In the genomic region with DNA sequence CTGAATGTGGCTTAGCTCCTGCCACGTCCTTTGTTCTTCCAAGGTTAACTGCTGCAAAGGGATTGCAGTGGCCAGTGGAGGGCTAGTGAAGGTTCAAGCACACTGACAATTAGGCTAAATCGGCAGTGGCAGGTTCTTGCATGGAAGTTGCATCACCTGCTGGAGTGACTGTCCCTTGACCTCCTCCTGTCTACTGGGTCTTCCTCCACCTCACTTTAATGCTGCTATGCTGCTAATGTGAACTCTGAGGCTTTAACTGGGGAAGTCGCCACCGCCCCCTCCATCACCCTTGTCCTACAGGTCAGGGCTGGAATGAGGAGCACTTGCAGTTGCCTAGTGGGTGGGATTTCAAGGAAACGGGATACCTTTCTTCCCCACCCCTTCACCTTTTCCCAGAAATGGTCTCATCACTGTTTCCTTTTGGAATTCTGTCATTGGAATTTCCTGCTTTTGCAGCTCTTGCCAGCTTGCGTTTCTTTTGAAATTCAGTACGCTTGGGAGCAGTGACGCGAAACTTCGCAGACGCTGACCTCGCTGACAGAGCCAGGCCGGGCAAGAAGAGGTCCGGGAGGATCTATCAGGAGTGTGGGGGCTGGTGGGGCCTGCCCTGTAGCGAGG, we compare ENCODE assay signal across 20 cellular contexts.
A peak's percentile ranks its signal among the peaks of the same experiment; 100 is the strongest.
DNase-seq lines count a peak whose midpoint lies in the region; ATAC-seq and TF ChIP-seq lines count a peak whose summit lies in the region.
"Had no signal": no experiment of that assay in that cellular context is flagged by ENCODE, and none has a peak within 500 bp of the region (broad histone marks: within the 10 kb centered on the region; RNA-seq: fewer than 3 reads in every experiment).

No MANE protein-coding gene starts in this region.

- no peaks in the 10 kb centered on the region for H3K9me3 ChIP-seq in mammary epithelial cell (replicated peaks; ENCODE audit: insufficient read depth, low read length)
- no peaks in the 10 kb centered on the region for H3K9me3 ChIP-seq in endodermal cell (ENCODE audit: control insufficient read depth, low read length)
- H3K9me3 ChIP-seq in right lobe of liver, result no peaks in the 10 kb centered on the region
- no peaks in the 10 kb centered on the region for H3K9me3 ChIP-seq in thyroid gland
- H3K9me3 ChIP-seq in Karpas-422 (ENCODE audit: low read length), result no peaks in the 10 kb centered on the region
- H3K9me3 ChIP-seq: gastroesophageal sphincter, SJCRH30, thoracic aorta had no signal

- in situ Hi-C loops in mammary epithelial cell (cut with MboI; ENCODE audit: low sequenced_read_pairs in 2 of 2), result no loop called here

- H3K36me3 Mint-ChIP-seq in MCF 10A (ENCODE audit: insufficient read depth, unreplicated experiment) (no peaks in the 10 kb centered on the region), endodermal cell (ENCODE audit: low read depth) (no peaks in the 10 kb centered on the region)
- H3K36me3 Mint-ChIP-seq: activated naive CD8-positive, alpha-beta T cell had no signal

- TF ChIP-seq CTCF in MCF 10A (IDR thresholded peaks at IDR 0.05; ENCODE audit: unreplicated experiment) (no peak), mammary epithelial cell (conservative IDR thresholded peaks at IDR 0.05 in 1 of 2, IDR thresholded peaks at IDR 0.05 in 1 of 2; ENCODE audit: extremely low read depth in 1 of 2, insufficient read depth in 1 of 2, low read depth in 1 of 2, low read length in 2 of 2) (no peak), endodermal cell (conservative IDR thresholded peaks at IDR 0.05) (no peak), right lobe of liver (IDR thresholded peaks at IDR 0.05) (no peak), thyroid gland (IDR thresholded peaks at IDR 0.05) (no peak)

- H3K4me3 ChIP-seq in mammary epithelial cell (replicated peaks in 1 of 3; ENCODE audit: insufficient read depth in 1 of 3, low read depth in 2 of 3, low read length in 3 of 3) (no peak overlapping the region), endodermal cell (ENCODE audit: low read length) (no peak overlapping the region), right lobe of liver (no peak overlapping the region), thyroid gland (replicated peaks in 1 of 3) (no peak overlapping the region), Karpas-422 (ENCODE audit: low read length) (no peak overlapping the region)
- H3K4me3 ChIP-seq: gastroesophageal sphincter, SJCRH30, thoracic aorta had no signal

- dilution Hi-C loops in mammary epithelial cell (cut with HindIII; ENCODE audit: low sequenced_read_pairs), result loop anchor here (5.0 kb wide), 1 partner anchor 82 kb away; no protein-coding TSS in a partner anchor

- BruUV-seq in MCF 10A (replicated peaks; lab: Mats Ljungman, UMichigan) (no TSS peak), mammary epithelial cell (replicated peaks; lab: Mats Ljungman, UMichigan) (no TSS peak)

- intact Hi-C loops in MCF 10A (cut with micrococcal nuclease), result no loop called here
- intact Hi-C loops in mammary epithelial cell (cut with micrococcal nuclease), result no loop called here
- intact Hi-C loops in right lobe of liver (cut with DNase I), result no loop called here
- intact Hi-C loops in thyroid gland (cut with DNase I), result no loop called here

- POLR2A ChIA-PET in MCF 10A (lab: Yijun Ruan, JAX), result no interaction called here

- peak; percentile 75 for DNase-seq in MCF 10A (ENCODE audit: unreplicated experiment)
- DNase-seq in mammary epithelial cell, result no peak
- peak; percentile 62 for DNase-seq in endodermal cell
- DNase-seq in right lobe of liver, result peak in 1 of 3 donors; percentile 44
- peak; percentile 13 to 25 for DNase-seq in thyroid gland
- no peak for DNase-seq in Karpas-422
- DNase-seq: 8988T; activated CD4-positive, alpha-beta T cell treated with anti-CD3 and anti-CD28 coated beads, Interleukin-2, amount 50 U/mL, for 1 hour; activated T-cell treated with anti-CD3 and anti-CD28 coated beads, Interleukin-2, amount 50 U/mL, for 1 hour; C1 segment of cervical spinal cord; DMS 273 treated with DMSO at 0.1 percent for 48 hours; NCI-H1417; NCI-H226; SJCRH30 had no signal

- H3K9me3 Mint-ChIP-seq in MCF 10A (ENCODE audit: unreplicated experiment), result no peaks in the 10 kb centered on the region
- no peaks in the 10 kb centered on the region for H3K9me3 Mint-ChIP-seq in endodermal cell

- H3K27ac ChIP-seq in mammary epithelial cell (ENCODE audit: insufficient read depth, low read depth, low read length), result no peak overlapping the region
- no peak overlapping the region for H3K27ac ChIP-seq in endodermal cell (ENCODE audit: low read depth, low read length)
- no peak overlapping the region for H3K27ac ChIP-seq in right lobe of liver
- no peak overlapping the region for H3K27ac ChIP-seq in thyroid gland
- H3K27ac ChIP-seq in Karpas-422 (ENCODE audit: low read length), result no peak overlapping the region
- H3K27ac ChIP-seq: gastroesophageal sphincter, KMS-11, SJCRH30, thoracic aorta had no signal

- H3K27ac Mint-ChIP-seq in MCF 10A (ENCODE audit: low read depth, unreplicated experiment) (no peak overlapping the region), endodermal cell (no peak overlapping the region)
- H3K27ac Mint-ChIP-seq: activated naive CD8-positive, alpha-beta T cell had no signal

- H3K36me3 ChIP-seq in mammary epithelial cell (ENCODE audit: insufficient read depth, low read length), result no peaks in the 10 kb centered on the region
- no peaks in the 10 kb centered on the region for H3K36me3 ChIP-seq in endodermal cell (ENCODE audit: control insufficient read depth, insufficient read depth, low read length)
- no peaks in the 10 kb centered on the region for H3K36me3 ChIP-seq in right lobe of liver
- no peaks in the 10 kb centered on the region for H3K36me3 ChIP-seq in thyroid gland
- H3K36me3 ChIP-seq in Karpas-422 (ENCODE audit: insufficient read depth, low read length), result no peaks in the 10 kb centered on the region
- H3K36me3 ChIP-seq: gastroesophageal sphincter, SJCRH30, thoracic aorta had no signal

- H3K27me3 ChIP-seq in mammary epithelial cell (ENCODE audit: insufficient read depth, low read length) (peaks cover 6% of the 10 kb centered on the region), endodermal cell (ENCODE audit: control insufficient read depth, insufficient read depth, low read length, poor library complexity, severe bottlenecking) (no peaks in the 10 kb centered on the region), right lobe of liver (no peaks in the 10 kb centered on the region), thyroid gland (no peaks in the 10 kb centered on the region), Karpas-422 (ENCODE audit: low read length) (no peaks in the 10 kb centered on the region)
- H3K27me3 ChIP-seq: gastroesophageal sphincter had no signal

- 43% methylated on average over 15 of the region's 15 CpGs for WGBS in mammary epithelial cell (ENCODE audit: low coverage, missing lambda C conversion rate)
- WGBS in endodermal cell (ENCODE audit: insufficient coverage in 1 of 2, insufficient read length in 1 of 2), 2 experiments, result 61 to 73% methylated on average over 12 to 15 of the region's 15 CpGs
- 32% methylated on average over 11 of the region's 15 CpGs for WGBS in right lobe of liver (ENCODE audit: insufficient coverage, low coverage, low lambda C conversion rate, missing lambda C conversion rate)
- 55 to 60% methylated on average over 14 to 15 of the region's 15 CpGs for WGBS in thyroid gland, 2 donors

- H4K20me1 ChIP-seq in mammary epithelial cell (ENCODE audit: insufficient read depth, low read length), result no peaks in the 10 kb centered on the region
- no peaks in the 10 kb centered on the region for H4K20me1 ChIP-seq in Karpas-422 (ENCODE audit: insufficient read depth, low read depth, low read length)

- no peak overlapping the region for H3K4me3 Mint-ChIP-seq in MCF 10A (ENCODE audit: unreplicated experiment)
- no peak overlapping the region for H3K4me3 Mint-ChIP-seq in endodermal cell
- H3K4me3 Mint-ChIP-seq: activated naive CD8-positive, alpha-beta T cell had no signal

- CTCF ChIA-PET in MCF 10A (lab: Yijun Ruan, JAX) (interaction anchor here (0.7 kb wide), 1 partner anchor 376 kb away, joined by 3 read pairs; no protein-coding TSS in a partner anchor), mammary epithelial cell (lab: Charles Lee; ENCODE audit: low non-redundant PET) (no interaction called here)

- H3K4me1 ChIP-seq in mammary epithelial cell (ENCODE audit: insufficient read depth, low read length), result no peaks in the 10 kb centered on the region
- no peaks in the 10 kb centered on the region for H3K4me1 ChIP-seq in endodermal cell (ENCODE audit: control insufficient read depth, insufficient read depth, low read length)
- H3K4me1 ChIP-seq in right lobe of liver, result no peaks in the 10 kb centered on the region
- H3K4me1 ChIP-seq in thyroid gland, result peaks cover 7 to 18% of the 10 kb centered on the region in 2 donors
- peaks cover 13% of the 10 kb centered on the region for H3K4me1 ChIP-seq in Karpas-422 (ENCODE audit: low read length)

- H3K79me2 ChIP-seq in mammary epithelial cell (ENCODE audit: insufficient read depth, low read length) (no peaks in the 10 kb centered on the region), Karpas-422 (ENCODE audit: low read length) (no peaks in the 10 kb centered on the region)

- H3K9ac ChIP-seq in mammary epithelial cell (ENCODE audit: insufficient read depth, low read length) (no peak overlapping the region), endodermal cell (ENCODE audit: extremely low read depth, low read length, poor library complexity, severe bottlenecking) (no peak overlapping the region), Karpas-422 (ENCODE audit: low read length) (no peak overlapping the region)
- H3K9ac ChIP-seq: KMS-11 had no signal

- H3K27me3 Mint-ChIP-seq in MCF 10A (ENCODE audit: insufficient read depth, unreplicated experiment), result no peaks in the 10 kb centered on the region
- no peaks in the 10 kb centered on the region for H3K27me3 Mint-ChIP-seq in endodermal cell (ENCODE audit: insufficient read depth)
- H3K27me3 Mint-ChIP-seq: activated naive CD8-positive, alpha-beta T cell had no signal

- no peak overlapping the region for H3K4me2 ChIP-seq in mammary epithelial cell (ENCODE audit: insufficient read depth, low read depth, low read length)
- H3K4me2 ChIP-seq in Karpas-422 (ENCODE audit: low read depth, low read length, poor library complexity, severe bottlenecking), result no peak overlapping the region
- H3K4me2 ChIP-seq: KMS-11 had no signal

- H2AFZ ChIP-seq in mammary epithelial cell (ENCODE audit: low read depth, low read length) (no peak overlapping the region), Karpas-422 (ENCODE audit: low read length) (no peak overlapping the region)

- TF ChIP-seq POLR2A in right lobe of liver (IDR thresholded peaks at IDR 0.05), result no peak
- no peak for TF ChIP-seq POLR2A in thyroid gland (IDR thresholded peaks at IDR 0.05)

- H3K9me2 ChIP-seq in Karpas-422 (replicated peaks; ENCODE audit: insufficient read depth, low read length), result no peaks in the 10 kb centered on the region

- H3K4me1 Mint-ChIP-seq in MCF 10A (ENCODE audit: insufficient read depth, unreplicated experiment) (peaks cover 26% of the 10 kb centered on the region), endodermal cell (no peaks in the 10 kb centered on the region)

- ATAC-seq in right lobe of liver (peak; percentile 9 to 57 (median 37)), HG02852 (IDR thresholded peaks at IDR 0.05; ENCODE audit: unreplicated experiment) (no peak), GM18511 (IDR thresholded peaks at IDR 0.05; ENCODE audit: unreplicated experiment) (no peak)
- ATAC-seq: gastroesophageal sphincter had no signal

Comparison
In these comparisons a context has a peak if more than half of its experiments do, and no peak if none do; other contexts are left out.
1. DNase-seq: peak in MCF 10A (single experiment), endodermal cell (single experiment) and thyroid gland (2 of 2); none in mammary epithelial cell (single experiment) and Karpas-422 (single experiment).
2. ATAC-seq: peak in right lobe of liver (4 of 4); none in HG02852 (single experiment) and GM18511 (single experiment).